In genomic region chr20:62832951-62833391, GRCh38 we compare ENCODE assay signal across 8 cellular contexts. TPM values are rescaled to one million over a fixed set of nuclear protein-coding genes. Genes with fewer than 3 reads are reported as not detected.
A peak's percentile ranks its signal among the peaks of the same experiment; 100 is the strongest.
DNase-seq lines count a peak whose midpoint lies in the region; ATAC-seq and TF ChIP-seq lines count a peak whose summit lies in the region.

No MANE protein-coding gene starts in this region.

- peak overlapping the region in 7 of 8 donors; percentile 53 to 89 (median 76) for H3K4me3 Mint-ChIP-seq in naive B cell

- H3K27me3 Mint-ChIP-seq in naive B cell = no peaks in the 10 kb centered on the region

- peak overlapping the region in 5 of 6 donors; percentile 25 to 90 (median 82) for H3K27ac Mint-ChIP-seq in naive B cell

- H3K36me3 Mint-ChIP-seq in naive B cell = no peaks in the 10 kb centered on the region

- no peak for TF ChIP-seq CTCF in foreskin keratinocyte (conservative IDR thresholded peaks at IDR 0.05)

- H3K27ac ChIP-seq in foreskin keratinocyte = no peak overlapping the region

- peak; percentile 24 for ATAC-seq in GM18861 (IDR thresholded peaks at IDR 0.05; ENCODE audit: unreplicated experiment)
- peak; percentile 33 for ATAC-seq in HG02678 (IDR thresholded peaks at IDR 0.05; ENCODE audit: unreplicated experiment)
- ATAC-seq in naive B cell (ENCODE audit: low read depth in 2 of 2) = peak; percentile 24 to 36
- no peak for ATAC-seq in foreskin keratinocyte

- peaks cover 5% of the 10 kb centered on the region for H3K4me1 ChIP-seq in foreskin keratinocyte

- H3K27me3 ChIP-seq in foreskin keratinocyte = no peaks in the 10 kb centered on the region

- DNase-seq in SKM-1 (lab: John Stamatoyannopoulos, UW; ENCODE audit: unreplicated experiment) = peak; percentile 95
- no peak for DNase-seq in naive B cell
- no peak for DNase-seq in foreskin keratinocyte
- no peak for DNase-seq in NCI-H226
- DNase-seq in NCI-H82 (lab: John Stamatoyannopoulos, UW) = no peak
- no peak for DNase-seq in activated CD4-positive, CD25-positive, alpha-beta regulatory T cell (lab: John Stamatoyannopoulos, UW)

- H3K4me1 Mint-ChIP-seq in naive B cell = peaks cover 14 to 36% (median 29%) of the 10 kb centered on the region in 3 donors

- H3K9me3 Mint-ChIP-seq in naive B cell = no peaks in the 10 kb centered on the region

RNA-seq across cellular contexts. Expression of gene COL9A3, which starts 16.1 kb away (rescaled TPM):
- polyA plus RNA-seq in naive B cell (ENCODE audit: low read depth in 6 of 6) (10 to 100 TPM in 2 of 6 donors, 1 to 10 TPM in 4; 1.2 to 19.6 (median 2.6) TPM), foreskin keratinocyte (13.9 and 14.4 TPM in 2 replicates)
- total RNA-seq in foreskin keratinocyte = 10.1 and 10.8 TPM in 2 replicates

RNA-seq across cellular contexts. Expression of gene OGFR, which starts 28.3 kb away (rescaled TPM):
- polyA plus RNA-seq in naive B cell (ENCODE audit: low read depth in 6 of 6) = 10 to 100 TPM; 20.6 to 74.6 (median 46.0) TPM
- total RNA-seq in foreskin keratinocyte = 45.2 and 46.3 TPM in 2 replicates
- 45.9 and 54.3 TPM in 2 replicates for polyA plus RNA-seq in foreskin keratinocyte

RNA-seq across cellular contexts. Expression of gene TCFL5, which starts 28.7 kb away (rescaled TPM):
- polyA plus RNA-seq in naive B cell (ENCODE audit: low read depth in 6 of 6) (1 to 10 TPM in 5 of 6 donors, under 1 TPM in 1; 0.51 to 2.0 (median 1.2) TPM), foreskin keratinocyte (7.5 and 10.1 TPM in 2 replicates)
- 13.6 and 15.8 TPM in 2 replicates for total RNA-seq in foreskin keratinocyte

RNA-seq across cellular contexts. Expression of gene MRGBP, which starts 36.7 kb away (rescaled TPM):
- 10 to 100 TPM; 10.8 to 13.2 (median 11.3) TPM for polyA plus RNA-seq in naive B cell (ENCODE audit: low read depth in 6 of 6)
- 25.3 and 26.5 TPM in 2 replicates for total RNA-seq in foreskin keratinocyte
- polyA plus RNA-seq in foreskin keratinocyte = 20.5 and 23.1 TPM in 2 replicates
